In the genomic region with DNA sequence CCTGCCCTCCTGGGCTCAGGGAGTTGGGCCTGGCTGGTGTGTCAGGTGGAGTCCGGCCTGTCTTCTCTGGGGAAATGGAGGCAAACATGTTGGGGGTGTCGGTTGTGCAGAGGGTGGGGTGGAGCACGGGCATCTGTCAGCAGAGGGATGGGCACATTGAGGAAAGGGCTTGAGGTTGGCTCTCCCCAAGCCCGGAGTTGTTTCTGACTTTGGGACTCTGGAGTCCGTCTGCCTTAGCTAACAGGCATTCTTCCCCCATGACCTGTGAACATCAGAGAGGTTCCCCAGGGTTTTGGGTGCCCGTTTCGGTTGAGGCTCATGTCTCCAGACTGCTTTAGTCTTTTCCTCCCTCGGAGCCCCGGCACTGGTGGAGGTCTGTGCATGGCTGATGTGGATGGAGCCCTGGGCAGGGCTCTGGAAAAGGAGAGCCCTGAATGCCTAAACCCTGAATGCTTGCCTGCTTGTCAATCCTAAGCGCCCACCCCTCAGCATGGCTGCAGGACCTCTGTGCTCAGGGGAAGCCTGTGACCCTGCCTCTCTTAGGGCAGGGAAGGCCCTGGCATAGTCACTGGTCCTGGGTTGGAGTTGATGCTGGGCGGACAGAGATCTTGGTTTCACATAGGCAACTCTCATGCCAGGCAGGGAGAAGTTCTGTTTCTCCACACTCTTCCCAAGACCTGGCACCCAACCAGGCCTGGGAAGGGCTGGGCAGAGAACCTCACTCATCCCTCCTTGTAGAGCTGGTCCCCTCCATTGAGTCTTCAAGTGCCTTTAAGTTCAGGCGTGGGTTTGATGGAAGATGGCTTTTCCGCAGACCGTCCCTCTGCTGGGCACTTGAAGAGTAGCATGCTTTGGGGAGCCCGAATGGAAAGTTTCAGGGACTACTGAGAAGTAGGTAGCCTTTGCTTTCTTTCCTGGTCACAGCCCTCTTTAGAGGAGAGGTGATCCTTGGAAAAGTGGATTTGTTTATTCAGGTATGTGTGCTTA, we compare ENCODE assay signal across 8 cellular contexts. TPM values are rescaled to one million over a fixed set of nuclear protein-coding genes. Genes with fewer than 3 reads are reported as not detected.
DNase-seq lines count a peak whose midpoint lies in the region; ATAC-seq and TF ChIP-seq lines count a peak whose summit lies in the region.

No MANE protein-coding gene starts in this region.

- H3K9me3 Mint-ChIP-seq in neural crest cell, result no peaks in the 10 kb centered on the region

- peak; percentile 71 for DNase-seq in AG08395 (ENCODE audit: low spot score)
- DNase-seq in EH (ENCODE audit: low read depth), result peak; percentile 63
- peak; percentile 25 for DNase-seq in SHP77 treated with DMSO at 0.1 percent for 48 hours (lab: John Stamatoyannopoulos, UW)
- peak; percentile 65 for DNase-seq in epidermal melanocyte (ENCODE audit: insufficient read length, low spot score)
- DNase-seq in neural crest cell (ENCODE audit: low read depth, low spot score), result no peak
- DNase-seq in effector CD4-positive, alpha-beta T cell, result no peak
- DNase-seq in middle frontal gyrus (ENCODE audit: extremely low spot score, low spot score), result no peak

- H3K36me3 Mint-ChIP-seq in neural crest cell (ENCODE audit: low read depth), result no peaks in the 10 kb centered on the region

- peak; percentile 50 for ATAC-seq in HG03460 (IDR thresholded peaks at IDR 0.05; ENCODE audit: unreplicated experiment)

- H3K4me3 Mint-ChIP-seq in neural crest cell, result no peak overlapping the region

- no peaks in the 10 kb centered on the region for H3K4me1 Mint-ChIP-seq in neural crest cell

- peak; percentile 72 for TF ChIP-seq CTCF in neural crest cell (conservative IDR thresholded peaks at IDR 0.05)

- no peaks in the 10 kb centered on the region for H3K27me3 Mint-ChIP-seq in neural crest cell (ENCODE audit: low read depth)

- H3K27ac Mint-ChIP-seq in neural crest cell (ENCODE audit: unreplicated experiment), result no peak overlapping the region

RNA-seq across cellular contexts. Expression of a gene that starts 13.0 kb away (rescaled TPM):
- total RNA-seq in neural crest cell, result 10.3 and 10.4 TPM in 2 replicates

RNA-seq across cellular contexts. Expression of a gene that starts 17.7 kb away (rescaled TPM):
- 0.86 and 1.0 TPM in 2 replicates for total RNA-seq in neural crest cell

RNA-seq across cellular contexts. Expression of a gene that starts 18.0 kb away (rescaled TPM):
- 49.3 and 52.3 TPM in 2 replicates for total RNA-seq in neural crest cell

RNA-seq across cellular contexts. Expression of a gene that starts 30.8 kb away (rescaled TPM):
- 64.6 and 76.7 TPM in 2 replicates for total RNA-seq in neural crest cell

RNA-seq across cellular contexts. Expression of a gene that starts 43.8 kb away (rescaled TPM):
- 44.3 and 47.8 TPM in 2 replicates for total RNA-seq in neural crest cell

Comparison
In these comparisons a context has a peak if more than half of its experiments do, and no peak if none do; other contexts are left out.
1. DNase-seq: peak in AG08395 (single experiment), EH (single experiment), SHP77 treated with DMSO at 0.1 percent for 48 hours (single experiment) and epidermal melanocyte (single experiment); none in neural crest cell (single experiment), effector CD4-positive, alpha-beta T cell (single experiment) and middle frontal gyrus (single experiment).